In the genomic region with DNA sequence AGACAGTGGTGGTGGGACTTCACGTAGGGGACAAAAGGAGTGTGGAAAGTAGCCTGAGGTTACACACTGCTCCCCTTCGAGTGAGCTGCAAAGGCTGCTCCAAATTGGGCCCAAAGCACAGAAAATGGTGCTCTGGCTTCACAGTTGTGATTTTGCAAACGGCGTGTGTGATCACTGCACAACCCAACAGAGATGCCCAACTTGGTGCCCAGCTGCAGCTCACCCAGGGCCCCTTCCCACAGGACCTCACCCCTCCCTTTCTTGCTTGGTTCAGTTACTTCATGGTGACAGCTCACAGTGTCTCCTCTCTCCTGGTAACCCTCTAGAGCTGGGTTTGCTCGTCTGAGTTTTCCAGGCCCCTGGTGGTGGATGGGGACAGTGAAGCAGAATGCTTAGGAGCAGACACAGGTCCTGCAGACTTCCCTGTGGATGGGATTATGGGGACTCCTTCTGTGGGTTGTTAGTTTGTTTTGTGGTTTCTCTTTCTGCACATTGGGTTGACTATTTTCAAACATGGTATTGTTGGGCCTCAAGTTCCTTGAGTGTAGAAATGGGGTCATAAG, we compare ENCODE assay signal across 1 cellular context.
TF ChIP-seq lines count a peak whose summit lies in the region.

No MANE protein-coding gene starts in this region.

TF ChIP-seq in GM23338, 12 proteins besides CTCF, POLR2A, EP300 and RAD21 (continued from another document):
- TF ChIP-seq, protein P1, sequence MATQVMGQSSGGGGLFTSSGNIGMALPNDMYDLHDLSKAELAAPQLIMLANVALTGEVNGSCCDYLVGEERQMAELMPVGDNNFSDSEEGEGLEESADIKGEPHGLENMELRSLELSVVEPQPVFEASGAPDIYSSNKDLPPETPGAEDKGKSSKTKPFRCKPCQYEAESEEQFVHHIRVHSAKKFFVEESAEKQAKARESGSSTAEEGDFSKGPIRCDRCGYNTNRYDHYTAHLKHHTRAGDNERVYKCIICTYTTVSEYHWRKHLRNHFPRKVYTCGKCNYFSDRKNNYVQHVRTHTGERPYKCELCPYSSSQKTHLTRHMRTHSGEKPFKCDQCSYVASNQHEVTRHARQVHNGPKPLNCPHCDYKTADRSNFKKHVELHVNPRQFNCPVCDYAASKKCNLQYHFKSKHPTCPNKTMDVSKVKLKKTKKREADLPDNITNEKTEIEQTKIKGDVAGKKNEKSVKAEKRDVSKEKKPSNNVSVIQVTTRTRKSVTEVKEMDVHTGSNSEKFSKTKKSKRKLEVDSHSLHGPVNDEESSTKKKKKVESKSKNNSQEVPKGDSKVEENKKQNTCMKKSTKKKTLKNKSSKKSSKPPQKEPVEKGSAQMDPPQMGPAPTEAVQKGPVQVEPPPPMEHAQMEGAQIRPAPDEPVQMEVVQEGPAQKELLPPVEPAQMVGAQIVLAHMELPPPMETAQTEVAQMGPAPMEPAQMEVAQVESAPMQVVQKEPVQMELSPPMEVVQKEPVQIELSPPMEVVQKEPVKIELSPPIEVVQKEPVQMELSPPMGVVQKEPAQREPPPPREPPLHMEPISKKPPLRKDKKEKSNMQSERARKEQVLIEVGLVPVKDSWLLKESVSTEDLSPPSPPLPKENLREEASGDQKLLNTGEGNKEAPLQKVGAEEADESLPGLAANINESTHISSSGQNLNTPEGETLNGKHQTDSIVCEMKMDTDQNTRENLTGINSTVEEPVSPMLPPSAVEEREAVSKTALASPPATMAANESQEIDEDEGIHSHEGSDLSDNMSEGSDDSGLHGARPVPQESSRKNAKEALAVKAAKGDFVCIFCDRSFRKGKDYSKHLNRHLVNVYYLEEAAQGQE (IDR thresholded peaks at IDR 0.05; ENCODE audit: unreplicated experiment): no peak
- TF ChIP-seq ZNF114 (CRISPR knock-in tag; IDR thresholded peaks at IDR 0.05): no peak
